In the genomic region with DNA sequence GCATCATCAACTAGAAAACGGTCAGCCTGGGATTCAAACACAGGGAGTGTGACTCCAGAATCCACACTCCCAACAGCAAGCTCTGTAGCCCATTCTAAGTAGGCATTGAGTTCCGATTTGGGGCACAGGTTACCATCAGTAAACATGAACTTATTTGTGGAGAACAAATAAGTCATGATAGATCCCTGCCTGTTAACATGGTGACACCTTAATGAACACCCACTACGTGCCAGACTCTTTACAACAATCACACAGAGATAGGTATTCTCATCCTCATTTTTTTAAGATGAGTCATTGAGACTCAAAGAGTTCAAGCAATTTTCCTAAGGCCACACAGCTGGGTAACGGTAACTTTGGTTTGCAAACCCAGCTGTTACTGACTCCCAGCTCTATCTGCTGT, we compare ENCODE assay signal across 16 cellular contexts.
A peak's percentile ranks its signal among the peaks of the same experiment; 100 is the strongest.
DNase-seq lines count a peak whose midpoint lies in the region; TF ChIP-seq lines count a peak whose summit lies in the region.
"Had no signal": no experiment of that assay in that cellular context is flagged by ENCODE, and none has a peak within 500 bp of the region (broad histone marks: within the 10 kb centered on the region; RNA-seq: fewer than 3 reads in every experiment).

No MANE protein-coding gene starts in this region.

- TF ChIP-seq POLR2A in adrenal gland (IDR thresholded peaks at IDR 0.05) (no peak), transverse colon (IDR thresholded peaks at IDR 0.05) (no peak)

- intact Hi-C loops in adrenal gland (cut with DNase I) (loop anchor here in 1 of 2 donors (10.0 kb wide), 1 partner anchor 123 kb away; no protein-coding TSS in a partner anchor), transverse colon (cut with DNase I; ENCODE audit: low total_unique reads) (no loop called here)

- no peak for TF ChIP-seq CTCF in adrenal gland (IDR thresholded peaks at IDR 0.05)
- TF ChIP-seq CTCF in transverse colon (IDR thresholded peaks at IDR 0.05): no peak

- DNase-seq in DMS53 (lab: John Stamatoyannopoulos, UW) (peak; percentile 16), DMS53 treated with DMSO at 0.1 percent for 48 hours (lab: John Stamatoyannopoulos, UW; ENCODE audit: unreplicated experiment) (no peak), adrenal gland (no peak), islet precursor cell (peak; percentile 67), transverse colon (no peak), GM03348 (ENCODE audit: low spot score) (no peak), HEK293T (ENCODE audit: extremely low spot score) (no peak), COLO829 (ENCODE audit: low spot score) (no peak)
- DNase-seq: activated CD8-positive, alpha-beta memory T cell treated with anti-CD3 and anti-CD28 coated beads, Interleukin-2, amount 50 U/mL, for 4 hours; central memory CD4-positive, alpha-beta T cell; head of caudate nucleus; natural killer cell; NCI-H1105; NCI-H446; T-cell had no signal

- H3K4me1 ChIP-seq in adrenal gland (replicated peaks in 1 of 2) (peaks cover 29 to 57% of the 10 kb centered on the region in 2 donors), transverse colon (peaks cover 0 to 8% (median 0%) of the 10 kb centered on the region in 4 donors)

- in situ Hi-C loops in transverse colon (cut with MboI; ENCODE audit: low pct_ligation_motif_present in 1 of 4, low pct_unique_long_range_greater_than_20kb in 1 of 4, low sequenced_read_pairs in 3 of 4): loop anchor here in 2 of 4 donors (5.0 to 10.0 kb wide), 2 partner anchors 123 to 126 kb away; no protein-coding TSS in a partner anchor

- 46 to 55% (median 52%) methylated on average over 4 of the region's 4 CpGs for WGBS in adrenal gland, 4 donors
- WGBS in transverse colon (ENCODE audit: low coverage in 1 of 2), 2 donors: 37 to 66% methylated on average over 2 to 4 of the region's 4 CpGs

- CTCF ChIA-PET in HEK293T (lab: Yijun Ruan, JAX): no interaction called here

- no peaks in the 10 kb centered on the region for H3K9me3 ChIP-seq in adrenal gland (replicated peaks in 1 of 3)
- H3K9me3 ChIP-seq in transverse colon: no peaks in the 10 kb centered on the region

- POLR2A ChIA-PET in HEK293T (lab: Yijun Ruan, JAX): no interaction called here

- H3K4me3 ChIP-seq in adrenal gland (no peak overlapping the region), transverse colon (no peak overlapping the region)

- H3K27ac ChIP-seq in adrenal gland (peak overlapping the region in 3 of 5 donors; percentile 10 to 70 (median 68)), transverse colon (peak overlapping the region; percentile 24 to 49 (median 32))
- H3K27ac ChIP-seq: 22Rv1 had no signal

- TF ChIP-seq EP300 in transverse colon (IDR thresholded peaks at IDR 0.05; ENCODE audit: low read depth): no peak

- no peaks in the 10 kb centered on the region for H3K36me3 ChIP-seq in adrenal gland (replicated peaks in 1 of 2)
- H3K36me3 ChIP-seq in transverse colon: no peaks in the 10 kb centered on the region

- no peaks in the 10 kb centered on the region for H3K27me3 ChIP-seq in adrenal gland
- no peaks in the 10 kb centered on the region for H3K27me3 ChIP-seq in transverse colon

TF ChIP-seq in HEK293T, 16 proteins besides CTCF, POLR2A, EP300 and RAD21:
- no peak for TF ChIP-seq NFRKB (IDR thresholded peaks at IDR 0.05)
- TF ChIP-seq SP1 (IDR thresholded peaks at IDR 0.05): no peak
- no peak for TF ChIP-seq BHLHE40 (IDR thresholded peaks at IDR 0.05; ENCODE audit: borderline replicate concordance)
- no peak for TF ChIP-seq HDGF (IDR thresholded peaks at IDR 0.05; ENCODE audit: borderline replicate concordance)
- no peak for TF ChIP-seq ARNT (IDR thresholded peaks at IDR 0.05)
- TF ChIP-seq FOXA1 (IDR thresholded peaks at IDR 0.05): no peak
- no peak for TF ChIP-seq CTBP1 (IDR thresholded peaks at IDR 0.05; ENCODE audit: borderline replicate concordance)
- no peak for TF ChIP-seq ELF4 (IDR thresholded peaks at IDR 0.05)
- no peak for TF ChIP-seq TARDBP (IDR thresholded peaks at IDR 0.05)
- TF ChIP-seq, protein P1, sequence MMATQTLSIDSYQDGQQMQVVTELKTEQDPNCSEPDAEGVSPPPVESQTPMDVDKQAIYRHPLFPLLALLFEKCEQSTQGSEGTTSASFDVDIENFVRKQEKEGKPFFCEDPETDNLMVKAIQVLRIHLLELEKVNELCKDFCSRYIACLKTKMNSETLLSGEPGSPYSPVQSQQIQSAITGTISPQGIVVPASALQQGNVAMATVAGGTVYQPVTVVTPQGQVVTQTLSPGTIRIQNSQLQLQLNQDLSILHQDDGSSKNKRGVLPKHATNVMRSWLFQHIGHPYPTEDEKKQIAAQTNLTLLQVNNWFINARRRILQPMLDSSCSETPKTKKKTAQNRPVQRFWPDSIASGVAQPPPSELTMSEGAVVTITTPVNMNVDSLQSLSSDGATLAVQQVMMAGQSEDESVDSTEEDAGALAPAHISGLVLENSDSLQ (IDR thresholded peaks at IDR 0.05): no peak
- TF ChIP-seq L3MBTL2 (conservative IDR thresholded peaks at IDR 0.05): no peak
- TF ChIP-seq SUZ12 (IDR thresholded peaks at IDR 0.05): no peak
- no peak for TF ChIP-seq FOXM1 (IDR thresholded peaks at IDR 0.05; ENCODE audit: borderline replicate concordance)
- no peak for TF ChIP-seq ZNF384 (IDR thresholded peaks at IDR 0.05)
- no peak for TF ChIP-seq FOXK2 (IDR thresholded peaks at IDR 0.05)
- no peak for TF ChIP-seq LEF1 (IDR thresholded peaks at IDR 0.05; ENCODE audit: borderline replicate concordance)
TF ChIP-seq in HEK293T: peak in this region for 0.

Comparison
In these comparisons a context has a peak if more than half of its experiments do, and no peak if none do; other contexts are left out.
1. DNase-seq: peak in DMS53 (single experiment) and islet precursor cell (single experiment); none in DMS53 treated with DMSO at 0.1 percent for 48 hours (single experiment), adrenal gland (0 of 7), transverse colon (single experiment), GM03348 (single experiment), HEK293T (single experiment) and COLO829 (single experiment).